12 cellular contexts compared by ENCODE assay signal in the genomic region with DNA sequence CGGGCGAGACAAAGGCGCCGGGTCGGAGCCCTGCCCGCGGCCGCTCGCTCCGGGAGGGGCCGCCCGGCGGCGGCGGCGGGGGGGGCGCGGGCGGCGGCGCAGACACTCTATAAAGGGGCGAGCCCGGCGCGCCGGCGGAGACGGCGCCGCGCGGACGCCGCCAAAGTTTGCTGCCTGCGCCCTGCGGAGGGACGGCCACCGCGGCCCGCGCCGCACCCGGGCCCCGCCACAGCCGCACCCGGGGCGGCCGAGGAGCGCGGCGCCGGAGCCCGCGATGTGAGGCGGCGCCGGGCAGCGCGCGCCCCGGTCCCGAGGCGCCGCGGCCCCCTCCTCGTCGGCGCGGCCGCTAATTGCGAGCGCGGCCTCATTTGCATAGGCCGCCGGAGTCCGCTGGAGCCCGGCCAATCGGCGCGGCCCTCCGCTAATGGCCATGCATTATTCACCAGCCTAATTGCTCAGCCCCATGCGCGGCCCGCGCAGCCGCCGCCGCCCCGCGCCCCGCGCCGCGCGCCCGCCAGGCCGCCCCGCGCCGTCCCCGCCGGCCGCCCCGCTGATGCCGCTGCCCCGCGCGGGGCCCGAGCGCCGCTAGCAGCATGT. TPM values are rescaled to one million over a fixed set of nuclear protein-coding genes. Genes with fewer than 3 reads are reported as not detected.
A peak's percentile ranks its signal among the peaks of the same experiment; 100 is the strongest.
DNase-seq lines count a peak whose midpoint lies in the region; FAIRE-seq and TF ChIP-seq lines count a peak whose summit lies in the region.
"Had no signal": no experiment of that assay in that cellular context is flagged by ENCODE, and none has a peak within 500 bp of the region (broad histone marks: within the 10 kb centered on the region; RNA-seq: fewer than 3 reads in every experiment).

A gene (plus strand): TSS at position 137 of the 597 bp plus-strand sequence. CDS start 457 bp downstream, at position 594.

- H2AFZ ChIP-seq in astrocyte (ENCODE audit: low read depth, low read length), result peak within 1 kb of the TSS; percentile 47

- H3K9me3 Mint-ChIP-seq in MCF 10A (ENCODE audit: unreplicated experiment) (no peaks in the 10 kb centered on the region), astrocyte (ENCODE audit: unreplicated experiment) (peaks cover 16% of the 10 kb centered on the region), type B pancreatic cell (no peaks in the 10 kb centered on the region)

- BruUV-seq in MCF 10A (replicated peaks; lab: Mats Ljungman, UMichigan), result no TSS peak

- H3K36me3 Mint-ChIP-seq in MCF 10A (ENCODE audit: insufficient read depth, unreplicated experiment) (no peaks in the 10 kb centered on the region), astrocyte (ENCODE audit: low read depth, unreplicated experiment) (peaks cover 1% of the 10 kb centered on the region), type B pancreatic cell (no peaks in the 10 kb centered on the region)

- no peak within 1 kb of the TSS for H3K27ac Mint-ChIP-seq in MCF 10A (ENCODE audit: low read depth, unreplicated experiment)
- H3K27ac Mint-ChIP-seq in astrocyte (ENCODE audit: unreplicated experiment), result no peak within 1 kb of the TSS
- peak within 1 kb of the TSS; percentile 39 for H3K27ac Mint-ChIP-seq in type B pancreatic cell

- no peaks in the 10 kb centered on the region for H3K27me3 Mint-ChIP-seq in MCF 10A (ENCODE audit: insufficient read depth, unreplicated experiment)
- H3K27me3 Mint-ChIP-seq in astrocyte (ENCODE audit: low read depth, unreplicated experiment), result peaks cover 36% of the 10 kb centered on the region
- H3K27me3 Mint-ChIP-seq in type B pancreatic cell, result peaks cover 77% of the 10 kb centered on the region

- H3K79me2 ChIP-seq in astrocyte (ENCODE audit: insufficient read depth, low read length), result peaks cover 28% of the 10 kb centered on the region

- H3K4me3 ChIP-seq in breast epithelium (peak within 1 kb of the TSS in 2 of 3 donors; percentile 23 to 43), astrocyte (ENCODE audit: insufficient read depth, low read depth, low read length) (peak within 1 kb of the TSS; percentile 55)

- H3K9ac ChIP-seq in astrocyte (ENCODE audit: low read length), result peak within 1 kb of the TSS; percentile 72
- H3K9ac ChIP-seq: BLaER1 treated with 17β-estradiol and CSF1 and Interleukin-3, amounts not matched to agents 10 nM and 100 nM had no signal

- H3K4me1 Mint-ChIP-seq in MCF 10A (ENCODE audit: insufficient read depth, unreplicated experiment) (no peaks in the 10 kb centered on the region), astrocyte (ENCODE audit: low read depth, unreplicated experiment) (peaks cover 1% of the 10 kb centered on the region), type B pancreatic cell (ENCODE audit: unreplicated experiment) (peaks cover 7% of the 10 kb centered on the region)

- H3K36me3 ChIP-seq in breast epithelium, result no peaks in the 10 kb centered on the region
- no peaks in the 10 kb centered on the region for H3K36me3 ChIP-seq in astrocyte (ENCODE audit: insufficient read depth, low read length)
- H3K36me3 ChIP-seq: BLaER1 treated with 17β-estradiol and CSF1 and Interleukin-3, amounts not matched to agents 10 nM and 100 nM; esophagus squamous epithelium had no signal

- H3K4me3 Mint-ChIP-seq in MCF 10A (ENCODE audit: unreplicated experiment) (no peak within 1 kb of the TSS), astrocyte (ENCODE audit: unreplicated experiment) (peak within 1 kb of the TSS; percentile 79), type B pancreatic cell (peak within 1 kb of the TSS; percentile 77)

- TF ChIP-seq POLR2A in breast epithelium (IDR thresholded peaks at IDR 0.05), result no peak

- H4K20me1 ChIP-seq in astrocyte (ENCODE audit: insufficient read depth, low read length), result no peaks in the 10 kb centered on the region
- H4K20me1 ChIP-seq: BLaER1 treated with 17β-estradiol and CSF1 and Interleukin-3, amounts not matched to agents 10 nM and 100 nM had no signal

- H3K27me3 ChIP-seq in breast epithelium (peaks cover 0 to 90% of the 10 kb centered on the region in 2 donors), astrocyte (ENCODE audit: insufficient read depth, low read length) (peaks cover 53% of the 10 kb centered on the region)

- FAIRE-seq in astrocyte (lab: Jason Lieb, UNC), result no peak

- no peak within 1 kb of the TSS for H3K27ac ChIP-seq in breast epithelium
- H3K27ac ChIP-seq in astrocyte (ENCODE audit: low read depth, low read length), result no peak within 1 kb of the TSS
- H3K27ac ChIP-seq: BLaER1 treated with 17β-estradiol and CSF1 and Interleukin-3, amounts not matched to agents 10 nM and 100 nM; esophagus squamous epithelium had no signal

- CTCF ChIA-PET in MCF 10A (lab: Yijun Ruan, JAX), result interaction anchor here (0.5 kb wide), 1 partner anchor 131 kb away, joined by 4 read pairs; no protein-coding TSS in a partner anchor

- TF ChIP-seq CTCF in breast epithelium (IDR thresholded peaks at IDR 0.05) (no peak), MCF 10A (IDR thresholded peaks at IDR 0.05; ENCODE audit: unreplicated experiment) (no peak), astrocyte (IDR thresholded peaks at IDR 0.05; ENCODE audit: insufficient read depth, low read depth, low read length) (no peak), type B pancreatic cell (conservative IDR thresholded peaks at IDR 0.05) (no peak)

- no peak for DNase-seq in breast epithelium (ENCODE audit: low spot score in 2 of 2)
- no peak for DNase-seq in MCF 10A (ENCODE audit: unreplicated experiment)
- no peak for DNase-seq in astrocyte (ENCODE audit: low read depth)
- peak; percentile 52 for DNase-seq in left kidney (ENCODE audit: low read depth, low spot score)
- DNase-seq in type B pancreatic cell (ENCODE audit: extremely low spot score, unreplicated experiment), result no peak
- DNase-seq in pons (ENCODE audit: low spot score), result no peak
- DNase-seq in cortex of kidney (lab: John Stamatoyannopoulos, UW), result no peak
- DNase-seq in stimulated activated CD4-positive, alpha-beta T cell treated with anti-CD3 and anti-CD28 coated beads, Interleukin-2, amount 100 ng/mL, for 48 hours, result no peak
- DNase-seq: esophagus squamous epithelium, KG1, OCI-M1 had no signal

- H3K4me2 ChIP-seq in astrocyte (ENCODE audit: low read length), result peak within 1 kb of the TSS; percentile 83
- H3K4me2 ChIP-seq: BLaER1 treated with 17β-estradiol and CSF1 and Interleukin-3, amounts not matched to agents 10 nM and 100 nM had no signal

- POLR2A ChIA-PET in MCF 10A (lab: Yijun Ruan, JAX), result no interaction called here

- H3K9me3 ChIP-seq in breast epithelium (no peaks in the 10 kb centered on the region), astrocyte (ENCODE audit: insufficient read depth, low read depth, low read length) (no peaks in the 10 kb centered on the region)
- H3K9me3 ChIP-seq: esophagus squamous epithelium had no signal

- intact Hi-C loops in breast epithelium (cut with DNase I; ENCODE audit: low total_unique reads), result no loop called here
- intact Hi-C loops in MCF 10A (cut with micrococcal nuclease), result no loop called here

- H3K4me1 ChIP-seq in breast epithelium (peaks cover 0 to 4% of the 10 kb centered on the region in 2 donors), astrocyte (ENCODE audit: insufficient read depth, low read length) (no peaks in the 10 kb centered on the region)
- H3K4me1 ChIP-seq: BLaER1 treated with 17β-estradiol and CSF1 and Interleukin-3, amounts not matched to agents 10 nM and 100 nM had no signal

RNA-seq across cellular contexts. Expression of the gene that starts here (rescaled TPM):
- not detected for total RNA-seq in breast epithelium
- total RNA-seq in MCF 10A (2022), result not detected in 2 replicates
- total RNA-seq in astrocyte, result 6.8 and 7.7 TPM in 2 replicates
- 0.21 and 14.6 TPM in 2 replicates for total RNA-seq in type B pancreatic cell (ENCODE audit: low replicate concordance)
- total RNA-seq: esophagus squamous epithelium had no signal
